Comparison of ENCODE assay signal across 18 cellular contexts in genomic region chr17:64972611-64973010, GRCh38. TPM values are rescaled to one million over a fixed set of nuclear protein-coding genes. Genes with fewer than 3 reads are reported as not detected.
DNase-seq lines count a peak whose midpoint lies in the region; ATAC-seq, FAIRE-seq and TF ChIP-seq lines count a peak whose summit lies in the region.
"Had no signal": no experiment of that assay in that cellular context is flagged by ENCODE, and none has a peak within 500 bp of the region (broad histone marks: within the 10 kb centered on the region; RNA-seq: fewer than 3 reads in every experiment).

No MANE protein-coding gene starts in this region.

- CTCF ChIA-PET in CD4-positive, alpha-beta memory T cell (lab: Charles Lee; ENCODE audit: partially characterized antibody) = interaction anchor here (2.1 kb wide), 1 partner anchor 13 kb away, joined by 9 read pairs; no protein-coding TSS in a partner anchor

- peaks cover 43 to 81% (median 58%) of the 10 kb centered on the region in 4 donors for H3K4me1 Mint-ChIP-seq in CD4-positive, alpha-beta memory T cell
- peaks cover 30% of the 10 kb centered on the region for H3K4me1 Mint-ChIP-seq in memory B cell
- H3K4me1 Mint-ChIP-seq in stimulated activated naive B cell treated with anti-CD40 and anti-IgM and Interleukin-4, amounts not matched to agents 10 μg/mL and 1 μg/mL and 100 μg/mL, for 72 hours = peaks cover 44 to 69% of the 10 kb centered on the region in 2 donors

- H3K4me1 ChIP-seq in BLaER1 = peaks cover 90% of the 10 kb centered on the region
- H3K4me1 ChIP-seq in CD4-positive, alpha-beta memory T cell (ENCODE audit: insufficient read depth, low read length) = peaks cover 67% of the 10 kb centered on the region
- peaks cover 84% of the 10 kb centered on the region for H3K4me1 ChIP-seq in OCI-LY1 (ENCODE audit: insufficient read depth, low read length, severe bottlenecking)
- H3K4me1 ChIP-seq: BE2C had no signal

- H3K27ac ChIP-seq in BLaER1 = peak overlapping the region; percentile 96; the same call in 1 of the 2 replicates
- H3K27ac ChIP-seq in CD4-positive, alpha-beta memory T cell (ENCODE audit: low read depth, low read length) = no peak overlapping the region
- peak overlapping the region; percentile 96 for H3K27ac ChIP-seq in OCI-LY1 (ENCODE audit: low read depth, low read length, poor library complexity, severe bottlenecking)

- no peaks in the 10 kb centered on the region for H4K20me1 ChIP-seq in BLaER1
- H4K20me1 ChIP-seq in OCI-LY1 (ENCODE audit: insufficient read depth, low read length) = no peaks in the 10 kb centered on the region

- H2AFZ ChIP-seq in OCI-LY1 (ENCODE audit: low read length) = no peak overlapping the region

- H3K9ac ChIP-seq in BLaER1 (no peak overlapping the region), OCI-LY1 (ENCODE audit: low read length) (peak overlapping the region; percentile 86)

- H3K27me3 Mint-ChIP-seq in CD4-positive, alpha-beta memory T cell = no peaks in the 10 kb centered on the region
- no peaks in the 10 kb centered on the region for H3K27me3 Mint-ChIP-seq in memory B cell
- H3K27me3 Mint-ChIP-seq in stimulated activated naive B cell treated with anti-CD40 and anti-IgM and Interleukin-4, amounts not matched to agents 10 μg/mL and 1 μg/mL and 100 μg/mL, for 72 hours = no peaks in the 10 kb centered on the region

- H3K9me3 Mint-ChIP-seq in CD4-positive, alpha-beta memory T cell = peaks cover 0 to 4% (median 0%) of the 10 kb centered on the region in 8 donors
- peaks cover 1% of the 10 kb centered on the region for H3K9me3 Mint-ChIP-seq in memory B cell
- no peaks in the 10 kb centered on the region for H3K9me3 Mint-ChIP-seq in stimulated activated naive B cell treated with anti-CD40 and anti-IgM and Interleukin-4, amounts not matched to agents 10 μg/mL and 1 μg/mL and 100 μg/mL, for 72 hours

- ATAC-seq in memory B cell (ENCODE audit: low read depth) = no peak
- no peak for ATAC-seq in stimulated activated naive B cell treated with anti-CD40 and anti-IgM and Interleukin-4, amounts not matched to agents 10 μg/mL and 1 μg/mL and 100 μg/mL, for 72 hours (replicated peaks)
- ATAC-seq: K562 had no signal

- H3K4me3 ChIP-seq in BLaER1 (no peak overlapping the region), OCI-LY1 (ENCODE audit: low read depth, low read length, poor library complexity, severe bottlenecking) (peak overlapping the region; percentile 68)
- H3K4me3 ChIP-seq in CD4-positive, alpha-beta memory T cell (ENCODE audit: low read length in 2 of 2) = no peak overlapping the region
- H3K4me3 ChIP-seq: K562, MG63 had no signal

- no peak for TF ChIP-seq CTCF in OCI-LY1 (IDR thresholded peaks at IDR 0.05; ENCODE audit: low read length)

- H3K36me3 ChIP-seq in BLaER1 (no peaks in the 10 kb centered on the region), OCI-LY1 (ENCODE audit: insufficient read depth, low read length) (peaks cover 13% of the 10 kb centered on the region; the same call in 1 of the 2 replicates)
- H3K36me3 ChIP-seq in CD4-positive, alpha-beta memory T cell (ENCODE audit: insufficient read depth, low read length) = no peaks in the 10 kb centered on the region
- H3K36me3 ChIP-seq: BE2C, MG63 had no signal

- peaks cover 0 to 18% of the 10 kb centered on the region in 2 donors for H3K36me3 Mint-ChIP-seq in CD4-positive, alpha-beta memory T cell
- H3K36me3 Mint-ChIP-seq in memory B cell = no peaks in the 10 kb centered on the region
- H3K36me3 Mint-ChIP-seq in stimulated activated naive B cell treated with anti-CD40 and anti-IgM and Interleukin-4, amounts not matched to agents 10 μg/mL and 1 μg/mL and 100 μg/mL, for 72 hours = peaks cover 0 to 6% of the 10 kb centered on the region in 2 donors

- intact Hi-C loops in CD4-positive, alpha-beta memory T cell (cut with micrococcal nuclease) = no loop called here

- H3F3A ChIP-seq in OCI-LY1 (ENCODE audit: insufficient read depth, low read length) = 0 out of 2 replicates have a peak, but pooled peaks cover 4% of the 10 kb centered on the region

- peak overlapping the region in 6 of 7 donors; percentile 42 to 99 (median 71) for H3K27ac Mint-ChIP-seq in CD4-positive, alpha-beta memory T cell
- peak overlapping the region; percentile 96 for H3K27ac Mint-ChIP-seq in memory B cell
- H3K27ac Mint-ChIP-seq in stimulated activated naive B cell treated with anti-CD40 and anti-IgM and Interleukin-4, amounts not matched to agents 10 μg/mL and 1 μg/mL and 100 μg/mL, for 72 hours = no peak overlapping the region

- no peaks in the 10 kb centered on the region for H3K79me2 ChIP-seq in OCI-LY1 (ENCODE audit: insufficient read depth, low read length)

- H3K27me3 ChIP-seq in BLaER1 = no peaks in the 10 kb centered on the region
- H3K27me3 ChIP-seq in CD4-positive, alpha-beta memory T cell (ENCODE audit: insufficient read depth, low read length) = no peaks in the 10 kb centered on the region
- no peaks in the 10 kb centered on the region for H3K27me3 ChIP-seq in OCI-LY1 (ENCODE audit: insufficient read depth, low read length)
- H3K27me3 ChIP-seq: BE2C, MG63 had no signal

- H3K9me2 ChIP-seq in OCI-LY1 (ENCODE audit: low read depth, low read length) = no peaks in the 10 kb centered on the region

- peak overlapping the region; percentile 89 for H3K4me2 ChIP-seq in BLaER1
- H3K4me2 ChIP-seq in OCI-LY1 (ENCODE audit: low read length) = peak overlapping the region; percentile 95

- H3K9me3 ChIP-seq in BLaER1 = no peaks in the 10 kb centered on the region
- no peaks in the 10 kb centered on the region for H3K9me3 ChIP-seq in CD4-positive, alpha-beta memory T cell (ENCODE audit: control insufficient read depth in 1 of 2, low read length in 2 of 2)
- no peaks in the 10 kb centered on the region for H3K9me3 ChIP-seq in OCI-LY1 (ENCODE audit: low read length)
- H3K9me3 ChIP-seq: BE2C, MG63 had no signal

- DNase-seq in CD4-positive, alpha-beta memory T cell = no peak
- DNase-seq in memory B cell (ENCODE audit: low spot score in 2 of 2) (no peak), GM19239 (ENCODE audit: insufficient read length, low spot score) (no peak), DMS79 treated with DMSO at 0.1 percent for 48 hours (lab: John Stamatoyannopoulos, UW) (no peak)
- DNase-seq in stimulated activated naive B cell treated with anti-CD40 and anti-IgM and Interleukin-4, amounts not matched to agents 10 μg/mL and 1 μg/mL and 100 μg/mL, for 72 hours = no peak
- DNase-seq: ACHN, BE2C, COR-L47, HCEC 1CT, MG63, NCI-H1092 treated with DMSO at 0.1 percent for 48 hours, NCI-H1694, NCI-H774, SW 1271 had no signal

- no peak for FAIRE-seq in GM19239 (lab: Jason Lieb, UNC)
- FAIRE-seq: K562, RCC 7860 had no signal

- POLR2A ChIA-PET in CD4-positive, alpha-beta memory T cell (lab: Charles Lee; ENCODE audit: partially characterized antibody) = interaction anchor here (4.4 kb wide), 1 partner anchor 13 kb away, joined by 42 read pairs; no protein-coding TSS in a partner anchor

- no peak overlapping the region for H3K4me3 Mint-ChIP-seq in CD4-positive, alpha-beta memory T cell
- H3K4me3 Mint-ChIP-seq in memory B cell = no peak overlapping the region
- H3K4me3 Mint-ChIP-seq in stimulated activated naive B cell treated with anti-CD40 and anti-IgM and Interleukin-4, amounts not matched to agents 10 μg/mL and 1 μg/mL and 100 μg/mL, for 72 hours = no peak overlapping the region

RNA-seq across cellular contexts. Expression of gene LRRC37A3, which starts 53.3 kb away (rescaled TPM):
- 10 to 100 TPM; 36.4 to 42.8 TPM for total RNA-seq in CD4-positive, alpha-beta memory T cell
- polyA plus RNA-seq in CD4-positive, alpha-beta memory T cell = 1 to 10 TPM in 1 of 2 donors, under 1 TPM in 1; 0.60 to 2.5 TPM
